Comparison of ENCODE assay signal across 17 cellular contexts in genomic region chr11:18312012-18312411, GRCh38. TPM values are rescaled to one million over a fixed set of nuclear protein-coding genes. Genes with fewer than 3 reads are reported as not detected.
DNase-seq lines count a peak whose midpoint lies in the region; ATAC-seq and TF ChIP-seq lines count a peak whose summit lies in the region.
"Had no signal": no experiment of that assay in that cellular context is flagged by ENCODE, and none has a peak within 500 bp of the region (broad histone marks: within the 10 kb centered on the region; RNA-seq: fewer than 3 reads in every experiment).

No MANE protein-coding gene starts in this region.

- H3K4me1 ChIP-seq in aorta (ENCODE audit: control insufficient read depth in 1 of 2, insufficient read depth in 2 of 2, low read length in 2 of 2) = peaks cover 6% of the 10 kb centered on the region in 2 donors
- no peaks in the 10 kb centered on the region for H3K4me1 ChIP-seq in GM23338 (ENCODE audit: insufficient read depth)

- peaks cover 10 to 21% of the 10 kb centered on the region in 2 donors for H3K36me3 Mint-ChIP-seq in naive B cell
- H3K36me3 Mint-ChIP-seq in GM23338 (ENCODE audit: low read depth) = peaks cover 32% of the 10 kb centered on the region

- H3K4me2 ChIP-seq in GM23338 = no peak overlapping the region

- no peak for DNase-seq in left ventricle myocardium superior
- DNase-seq in cardiac septum (ENCODE audit: low spot score) = no peak
- DNase-seq in epidermal melanocyte (ENCODE audit: insufficient read length, low spot score) = peak; percentile 65
- DNase-seq in naive B cell = no peak
- no peak for DNase-seq in aorta
- no peak for DNase-seq in GM23338 (ENCODE audit: low spot score)
- DNase-seq: DND-41; effector memory CD8-positive, alpha-beta T cell; natural killer cell; NCI-H1048; NCI-H510A; SIG-M5; stimulated activated naive CD4-positive, alpha-beta T cell treated with Interleukin-2 at 50 U/mL for 16 hours had no signal

- H2AFZ ChIP-seq in GM23338 = no peak overlapping the region

- H3K4me1 Mint-ChIP-seq in naive B cell (peaks cover 17 to 35% (median 19%) of the 10 kb centered on the region in 3 donors), GM23338 (no peaks in the 10 kb centered on the region)

- H3K27me3 Mint-ChIP-seq in naive B cell (no peaks in the 10 kb centered on the region), GM23338 (ENCODE audit: insufficient read depth, low read depth, poor library complexity) (no peaks in the 10 kb centered on the region)
- H3K27me3 Mint-ChIP-seq: effector memory CD8-positive, alpha-beta T cell had no signal

- 4 to 6% methylated on average over 3 of the region's 3 CpGs for WGBS in aorta, 2 donors

- H3K27ac ChIP-seq in aorta (ENCODE audit: low read depth in 1 of 2, low read length in 2 of 2) = peak overlapping the region; percentile 98
- no peak overlapping the region for H3K27ac ChIP-seq in GM23338 (ENCODE audit: low read depth)
- H3K27ac ChIP-seq: HL-60 had no signal

- H3K4me3 Mint-ChIP-seq in naive B cell (peak overlapping the region in 3 of 8 donors; percentile 17 to 53 (median 19)), GM23338 (no peak overlapping the region)
- H3K4me3 Mint-ChIP-seq: effector memory CD8-positive, alpha-beta T cell; natural killer cell had no signal

- no peaks in the 10 kb centered on the region; the same call in none of the 2 replicates for H4K20me1 ChIP-seq in GM23338 (replicated peaks; ENCODE audit: insufficient read depth)

- intact Hi-C loops in left ventricle myocardium superior (cut with micrococcal nuclease) (no loop called here), cardiac septum (cut with DNase I) (no loop called here), aorta (cut with DNase I) (loop anchor here in 1 of 2 donors (2.0 kb wide), 1 partner anchor 83 kb away; the partner anchor contains the start of gene LDHA)

- no peaks in the 10 kb centered on the region for H3K9me2 ChIP-seq in GM23338 (ENCODE audit: insufficient read depth)

- no peak for TF ChIP-seq CTCF in GM23338 (conservative IDR thresholded peaks at IDR 0.05; ENCODE audit: low read depth in 2 of 2)

- H3K27ac Mint-ChIP-seq in naive B cell (peak overlapping the region in 5 of 6 donors; percentile 36 to 90 (median 53)), GM23338 (no peak overlapping the region)
- H3K27ac Mint-ChIP-seq: effector memory CD8-positive, alpha-beta T cell; natural killer cell had no signal

- no peaks in the 10 kb centered on the region for H3F3A ChIP-seq in GM23338 (replicated peaks; ENCODE audit: low read depth)

- H3K36me3 ChIP-seq in aorta (ENCODE audit: control insufficient read depth in 1 of 2, insufficient read depth in 2 of 2, low read length in 1 of 2) (peaks cover 3 to 4% of the 10 kb centered on the region in 2 donors), GM23338 (ENCODE audit: insufficient read depth) (peaks cover 36% of the 10 kb centered on the region)

- H3K9me3 ChIP-seq in aorta (ENCODE audit: control insufficient read depth, low read length) = no peaks in the 10 kb centered on the region

- H3K27me3 ChIP-seq in aorta (ENCODE audit: control insufficient read depth in 1 of 2, insufficient read depth in 2 of 2, low read length in 1 of 2) (no peaks in the 10 kb centered on the region), GM23338 (ENCODE audit: insufficient read depth) (no peaks in the 10 kb centered on the region)

- peak; percentile 42 for ATAC-seq in left ventricle myocardium superior
- no peak for ATAC-seq in naive B cell (ENCODE audit: low read depth in 2 of 2)
- ATAC-seq in aorta (ENCODE audit: low FRiP score) = peak; percentile 66
- ATAC-seq in GM23338 = no peak
- no peak for ATAC-seq in GM21526 (IDR thresholded peaks at IDR 0.05; ENCODE audit: low FRiP score, unreplicated experiment)
- ATAC-seq in HG03108 (IDR thresholded peaks at IDR 0.05; ENCODE audit: unreplicated experiment) = no peak
- ATAC-seq: effector memory CD8-positive, alpha-beta T cell; natural killer cell had no signal

- H3K4me3 ChIP-seq in aorta (ENCODE audit: low read length in 2 of 2) (no peak overlapping the region), GM23338 (no peak overlapping the region)

- H3K9me3 Mint-ChIP-seq in naive B cell (no peaks in the 10 kb centered on the region), GM23338 (no peaks in the 10 kb centered on the region)
- H3K9me3 Mint-ChIP-seq: effector memory CD8-positive, alpha-beta T cell; natural killer cell had no signal

- H3K79me2 ChIP-seq in GM23338 (replicated peaks; ENCODE audit: insufficient read depth) = peaks cover 46% of the 10 kb centered on the region

TF ChIP-seq in GM23338, 12 proteins besides CTCF, POLR2A, EP300 and RAD21 (continues in another document):
- TF ChIP-seq JUNB (IDR thresholded peaks at IDR 0.05; ENCODE audit: unreplicated experiment) (no peak), EZH2 (IDR thresholded peaks at IDR 0.05; ENCODE audit: low read depth, unreplicated experiment) (no peak), REST (IDR thresholded peaks at IDR 0.05; ENCODE audit: unreplicated experiment) (no peak), ETS1 (IDR thresholded peaks at IDR 0.05) (no peak), POLR2AphosphoS5 (IDR thresholded peaks at IDR 0.05; ENCODE audit: low read depth) (no peak), EZH2phosphoT487 (IDR thresholded peaks at IDR 0.05; ENCODE audit: unreplicated experiment) (no peak), ZNF331 (CRISPR knock-in tag; IDR thresholded peaks at IDR 0.05; ENCODE audit: low read depth) (no peak), STAT1 (IDR thresholded peaks at IDR 0.05; ENCODE audit: unreplicated experiment) (no peak)

RNA-seq across cellular contexts. Expression of gene HPS5, which starts 9.9 kb away (rescaled TPM):
- 12.4 TPM for total RNA-seq in left ventricle myocardium superior
- total RNA-seq in cardiac septum = 11.2 TPM
- 10 to 100 TPM; 15.3 to 40.2 (median 29.5) TPM for polyA plus RNA-seq in naive B cell (ENCODE audit: low read depth in 6 of 6)
- total RNA-seq in aorta = 10 to 100 TPM; 22.6 to 25.5 TPM
- 10 to 100 TPM; 12.2 to 22.5 TPM for polyA plus RNA-seq in aorta
- 16.2 and 18.6 TPM in 2 replicates for total RNA-seq in GM23338 (2014; rRNA removed; shearing (Covaris generic))
- 9.4 and 11.5 TPM in 2 replicates for polyA plus RNA-seq in GM23338 (2016; fragmentation: Nextera tagmentation; extraction: Ambion mirVana)

RNA-seq across cellular contexts. Expression of gene GTF2H1, which starts 10.4 kb away (rescaled TPM):
- 26.6 TPM for total RNA-seq in left ventricle myocardium superior
- 23.6 TPM for total RNA-seq in cardiac septum
- polyA plus RNA-seq in naive B cell (ENCODE audit: low read depth in 6 of 6) = 10 to 100 TPM; 23.5 to 50.4 (median 37.3) TPM
- total RNA-seq in aorta = 10 to 100 TPM; 39.3 to 53.3 TPM
- polyA plus RNA-seq in aorta = 10 to 100 TPM; 35.6 to 38.2 TPM
- 31.6 and 43.6 TPM in 2 replicates for total RNA-seq in GM23338 (2014; rRNA removed; shearing (Covaris generic))
- polyA plus RNA-seq in GM23338 (2016; fragmentation: Nextera tagmentation; extraction: Ambion mirVana) = 12.0 and 16.5 TPM in 2 replicates

RNA-seq across cellular contexts. Expression of gene SAA1, which starts 45.9 kb away (rescaled TPM):
- total RNA-seq in left ventricle myocardium superior (7.1 TPM), cardiac septum (1.5 TPM), aorta (100 to 1,000 TPM in 1 of 2 donors, 10 to 100 TPM in 1; 69.0 to 161 TPM)
- polyA plus RNA-seq in naive B cell (ENCODE audit: low read depth in 6 of 6) (not detected), aorta (10 to 100 TPM in 1 of 2 donors, 1 to 10 TPM in 1; 6.5 to 12.3 TPM), GM23338 (2016; fragmentation: Nextera tagmentation; extraction: Ambion mirVana) (not detected in 2 replicates)
- not detected in 2 replicates for total RNA-seq in GM23338 (2014; rRNA removed; shearing (Covaris generic))
- total RNA-seq: A673, natural killer cell had no signal

Comparison
In these comparisons a context has a peak if more than half of its experiments do, and no peak if none do; other contexts are left out.
1. ATAC-seq: peak in left ventricle myocardium superior (single experiment) and aorta (single experiment); none in naive B cell (0 of 2), GM23338 (single experiment), GM21526 (single experiment) and HG03108 (single experiment).